ENCODE assay signal across 1 cellular context in the genomic region with DNA sequence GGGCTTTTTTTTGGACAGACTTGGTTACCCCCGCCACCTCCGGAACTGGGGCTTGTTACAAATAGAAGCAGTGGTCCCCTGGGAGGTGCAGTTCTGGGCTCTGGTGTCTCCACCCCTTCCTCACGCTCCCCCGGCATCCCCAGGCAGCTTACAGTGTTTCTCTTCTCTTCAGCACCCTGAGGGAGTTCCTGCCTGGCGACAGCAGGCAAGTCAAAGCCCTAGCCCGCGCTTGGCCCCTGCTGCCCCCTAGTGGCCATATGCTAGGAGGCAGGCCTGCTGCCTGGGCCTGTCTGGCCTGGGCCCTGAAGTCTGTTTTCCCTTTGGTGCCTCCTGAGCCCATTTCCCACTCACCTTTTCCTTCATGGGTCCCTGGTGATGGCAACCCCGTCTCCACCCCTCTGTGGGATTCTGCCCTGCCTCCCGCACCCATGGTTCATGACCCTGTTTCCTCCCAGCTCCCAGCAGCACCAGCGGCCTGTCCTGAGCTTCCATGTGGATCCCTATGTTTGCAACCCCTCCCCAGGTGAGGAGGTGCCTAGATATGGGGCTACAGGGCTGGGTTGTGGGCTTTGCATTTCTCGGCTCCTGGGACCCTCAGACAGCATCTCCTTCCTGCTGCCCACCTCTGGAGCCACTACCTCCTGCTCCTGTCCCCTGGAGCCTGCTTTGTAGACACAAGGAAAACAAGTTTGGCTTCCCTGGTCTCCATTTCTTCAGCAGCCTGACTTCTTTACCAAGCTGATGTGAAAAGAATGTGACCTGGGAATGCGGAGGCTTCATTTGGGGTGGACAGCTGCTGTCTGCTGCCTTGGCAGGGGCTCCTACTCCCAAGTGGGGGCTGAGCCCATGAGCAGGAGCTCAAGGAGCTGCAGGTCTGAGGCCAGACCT.
TF ChIP-seq lines count a peak whose summit lies in the region.

No MANE protein-coding gene starts in this region.

TF ChIP-seq in HepG2, 621 proteins besides CTCF, POLR2A, EP300 and RAD21 (continued from another document and continues in another):
- TF ChIP-seq, protein P1, sequence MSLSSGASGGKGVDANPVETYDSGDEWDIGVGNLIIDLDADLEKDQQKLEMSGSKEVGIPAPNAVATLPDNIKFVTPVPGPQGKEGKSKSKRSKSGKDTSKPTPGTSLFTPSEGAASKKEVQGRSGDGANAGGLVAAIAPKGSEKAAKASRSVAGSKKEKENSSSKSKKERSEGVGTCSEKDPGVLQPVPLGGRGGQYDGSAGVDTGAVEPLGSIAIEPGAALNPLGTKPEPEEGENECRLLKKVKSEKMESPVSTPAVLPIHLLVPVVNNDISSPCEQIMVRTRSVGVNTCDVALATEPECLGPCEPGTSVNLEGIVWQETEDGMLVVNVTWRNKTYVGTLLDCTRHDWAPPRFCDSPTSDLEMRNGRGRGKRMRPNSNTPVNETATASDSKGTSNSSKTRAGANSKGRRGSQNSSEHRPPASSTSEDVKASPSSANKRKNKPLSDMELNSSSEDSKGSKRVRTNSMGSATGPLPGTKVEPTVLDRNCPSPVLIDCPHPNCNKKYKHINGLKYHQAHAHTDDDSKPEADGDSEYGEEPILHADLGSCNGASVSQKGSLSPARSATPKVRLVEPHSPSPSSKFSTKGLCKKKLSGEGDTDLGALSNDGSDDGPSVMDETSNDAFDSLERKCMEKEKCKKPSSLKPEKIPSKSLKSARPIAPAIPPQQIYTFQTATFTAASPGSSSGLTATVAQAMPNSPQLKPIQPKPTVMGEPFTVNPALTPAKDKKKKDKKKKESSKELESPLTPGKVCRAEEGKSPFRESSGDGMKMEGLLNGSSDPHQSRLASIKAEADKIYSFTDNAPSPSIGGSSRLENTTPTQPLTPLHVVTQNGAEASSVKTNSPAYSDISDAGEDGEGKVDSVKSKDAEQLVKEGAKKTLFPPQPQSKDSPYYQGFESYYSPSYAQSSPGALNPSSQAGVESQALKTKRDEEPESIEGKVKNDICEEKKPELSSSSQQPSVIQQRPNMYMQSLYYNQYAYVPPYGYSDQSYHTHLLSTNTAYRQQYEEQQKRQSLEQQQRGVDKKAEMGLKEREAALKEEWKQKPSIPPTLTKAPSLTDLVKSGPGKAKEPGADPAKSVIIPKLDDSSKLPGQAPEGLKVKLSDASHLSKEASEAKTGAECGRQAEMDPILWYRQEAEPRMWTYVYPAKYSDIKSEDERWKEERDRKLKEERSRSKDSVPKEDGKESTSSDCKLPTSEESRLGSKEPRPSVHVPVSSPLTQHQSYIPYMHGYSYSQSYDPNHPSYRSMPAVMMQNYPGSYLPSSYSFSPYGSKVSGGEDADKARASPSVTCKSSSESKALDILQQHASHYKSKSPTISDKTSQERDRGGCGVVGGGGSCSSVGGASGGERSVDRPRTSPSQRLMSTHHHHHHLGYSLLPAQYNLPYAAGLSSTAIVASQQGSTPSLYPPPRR (CRISPR knock-in tag; IDR thresholded peaks at IDR 0.05; ENCODE audit: borderline replicate concordance): no peak
- TF ChIP-seq ZFP82 (CRISPR knock-in tag; IDR thresholded peaks at IDR 0.05; ENCODE audit: borderline replicate concordance) (no peak), GABPA (IDR thresholded peaks at IDR 0.05; ENCODE audit: low read depth, low read length) (no peak), GABPA (CRISPR knock-in tag; IDR thresholded peaks at IDR 0.05; ENCODE audit: low read depth) (no peak), ZNF788 (CRISPR knock-in tag; IDR thresholded peaks at IDR 0.05; ENCODE audit: borderline replicate concordance) (no peak; the same call in 1 of the 2 replicates), ZNF652 (CRISPR knock-in tag; IDR thresholded peaks at IDR 0.05; ENCODE audit: borderline replicate concordance, low read depth) (no peak), RFXAP (CRISPR knock-in tag; IDR thresholded peaks at IDR 0.05; ENCODE audit: borderline replicate concordance) (no peak; the same call in 1 of the 2 replicates), PHF5A (CRISPR knock-in tag; IDR thresholded peaks at IDR 0.05; ENCODE audit: low read depth, unreplicated experiment) (no peak), NCOA5 (CRISPR knock-in tag; IDR thresholded peaks at IDR 0.05) (no peak), NONO (IDR thresholded peaks at IDR 0.05) (no peak), NONO (CRISPR knock-in tag; conservative IDR thresholded peaks at IDR 0.05) (peak; percentile 61; the same call in 1 of the 2 replicates), ZNF563 (CRISPR knock-in tag; IDR thresholded peaks at IDR 0.05) (peak; percentile 14; the same call in 1 of the 2 replicates), STAT5B (CRISPR knock-in tag; IDR thresholded peaks at IDR 0.05) (no peak), ATF7 (IDR thresholded peaks at IDR 0.05) (no peak), ATF7 (CRISPR knock-in tag; IDR thresholded peaks at IDR 0.05) (no peak), ZNF263 (CRISPR knock-in tag; IDR thresholded peaks at IDR 0.05) (no peak), PITX1 (CRISPR knock-in tag; IDR thresholded peaks at IDR 0.05) (no peak), NFYB (CRISPR knock-in tag; IDR thresholded peaks at IDR 0.05) (no peak), KDM5A (IDR thresholded peaks at IDR 0.05; ENCODE audit: borderline replicate concordance, low read length) (no peak), RXRB (CRISPR knock-in tag; IDR thresholded peaks at IDR 0.05; ENCODE audit: borderline replicate concordance) (peak; percentile 31; the same call in 1 of the 2 replicates), TAF15 (IDR thresholded peaks at IDR 0.05; ENCODE audit: low read depth, low read length, poor library complexity, severe bottlenecking) (no peak), ZNF891 (CRISPR knock-in tag; IDR thresholded peaks at IDR 0.05) (peak; percentile 60; the same call in 1 of the 2 replicates), HDAC2 (CRISPR knock-in tag; IDR thresholded peaks at IDR 0.05) (0 out of 2 replicates have a peak, but pooled peaks have one; percentile 14), ZNF136 (CRISPR knock-in tag; IDR thresholded peaks at IDR 0.05; ENCODE audit: low read depth) (no peak), ZNF329 (CRISPR knock-in tag; IDR thresholded peaks at IDR 0.05; ENCODE audit: low read depth) (no peak), ZNF484 (CRISPR knock-in tag; IDR thresholded peaks at IDR 0.05; ENCODE audit: borderline replicate concordance, low read depth) (no peak), SRY (CRISPR knock-in tag; IDR thresholded peaks at IDR 0.05) (no peak), ZNF746 (CRISPR knock-in tag; IDR thresholded peaks at IDR 0.05) (no peak; the same call in 1 of the 2 replicates), RFX3 (CRISPR knock-in tag; IDR thresholded peaks at IDR 0.05) (no peak), ZNF367 (CRISPR knock-in tag; IDR thresholded peaks at IDR 0.05; ENCODE audit: borderline replicate concordance) (no peak), ZNF10 (CRISPR knock-in tag; IDR thresholded peaks at IDR 0.05; ENCODE audit: borderline replicate concordance, low read depth) (no peak), KDM5B (CRISPR knock-in tag; IDR thresholded peaks at IDR 0.05; ENCODE audit: borderline replicate concordance) (peak; percentile 48; the same call in 1 of the 2 replicates), RORA (CRISPR knock-in tag; IDR thresholded peaks at IDR 0.05) (no peak), NAIF1 (CRISPR knock-in tag; IDR thresholded peaks at IDR 0.05; ENCODE audit: borderline replicate concordance) (no peak), GATA4 (IDR thresholded peaks at IDR 0.05; ENCODE audit: borderline replicate concordance, low read depth) (no peak), ZNF768 (CRISPR knock-in tag; IDR thresholded peaks at IDR 0.05) (peak; percentile 52; the same call in 1 of the 2 replicates), MLLT10 (CRISPR knock-in tag; IDR thresholded peaks at IDR 0.05) (no peak), AKAP8 (CRISPR knock-in tag; IDR thresholded peaks at IDR 0.05) (no peak), ZKSCAN5 (CRISPR knock-in tag; IDR thresholded peaks at IDR 0.05) (no peak), ZSCAN29 (CRISPR knock-in tag; conservative IDR thresholded peaks at IDR 0.05) (no peak), GPN1 (CRISPR knock-in tag; IDR thresholded peaks at IDR 0.05; ENCODE audit: borderline replicate concordance) (no peak), GATAD1 (CRISPR knock-in tag; IDR thresholded peaks at IDR 0.05) (no peak), ETV5 (CRISPR knock-in tag; IDR thresholded peaks at IDR 0.05; ENCODE audit: borderline replicate concordance) (peak; percentile 31; the same call in 1 of the 2 replicates), ZSCAN31 (CRISPR knock-in tag; IDR thresholded peaks at IDR 0.05; ENCODE audit: low read depth) (peak; percentile 83), IKZF4 (CRISPR knock-in tag; IDR thresholded peaks at IDR 0.05; ENCODE audit: borderline replicate concordance, low read depth, not compliant biosample characterization) (no peak), ZNF790 (CRISPR knock-in tag; IDR thresholded peaks at IDR 0.05; ENCODE audit: borderline replicate concordance) (no peak), ZNF607 (CRISPR knock-in tag; IDR thresholded peaks at IDR 0.05; ENCODE audit: borderline replicate concordance) (no peak)
- TF ChIP-seq, protein P2, sequence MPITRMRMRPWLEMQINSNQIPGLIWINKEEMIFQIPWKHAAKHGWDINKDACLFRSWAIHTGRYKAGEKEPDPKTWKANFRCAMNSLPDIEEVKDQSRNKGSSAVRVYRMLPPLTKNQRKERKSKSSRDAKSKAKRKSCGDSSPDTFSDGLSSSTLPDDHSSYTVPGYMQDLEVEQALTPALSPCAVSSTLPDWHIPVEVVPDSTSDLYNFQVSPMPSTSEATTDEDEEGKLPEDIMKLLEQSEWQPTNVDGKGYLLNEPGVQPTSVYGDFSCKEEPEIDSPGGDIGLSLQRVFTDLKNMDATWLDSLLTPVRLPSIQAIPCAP (CRISPR knock-in tag; IDR thresholded peaks at IDR 0.05; ENCODE audit: low read depth): no peak
- TF ChIP-seq, protein P3, sequence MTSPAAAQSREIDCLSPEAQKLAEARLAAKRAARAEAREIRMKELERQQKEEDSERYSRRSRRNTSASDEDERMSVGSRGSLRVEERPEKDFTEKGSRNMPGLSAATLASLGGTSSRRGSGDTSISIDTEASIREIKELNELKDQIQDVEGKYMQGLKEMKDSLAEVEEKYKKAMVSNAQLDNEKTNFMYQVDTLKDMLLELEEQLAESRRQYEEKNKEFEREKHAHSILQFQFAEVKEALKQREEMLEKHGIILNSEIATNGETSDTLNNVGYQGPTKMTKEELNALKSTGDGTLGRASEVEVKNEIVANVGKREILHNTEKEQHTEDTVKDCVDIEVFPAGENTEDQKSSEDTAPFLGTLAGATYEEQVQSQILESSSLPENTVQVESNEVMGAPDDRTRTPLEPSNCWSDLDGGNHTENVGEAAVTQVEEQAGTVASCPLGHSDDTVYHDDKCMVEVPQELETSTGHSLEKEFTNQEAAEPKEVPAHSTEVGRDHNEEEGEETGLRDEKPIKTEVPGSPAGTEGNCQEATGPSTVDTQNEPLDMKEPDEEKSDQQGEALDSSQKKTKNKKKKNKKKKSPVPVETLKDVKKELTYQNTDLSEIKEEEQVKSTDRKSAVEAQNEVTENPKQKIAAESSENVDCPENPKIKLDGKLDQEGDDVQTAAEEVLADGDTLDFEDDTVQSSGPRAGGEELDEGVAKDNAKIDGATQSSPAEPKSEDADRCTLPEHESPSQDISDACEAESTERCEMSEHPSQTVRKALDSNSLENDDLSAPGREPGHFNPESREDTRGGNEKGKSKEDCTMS (CRISPR knock-in tag; conservative IDR thresholded peaks at IDR 0.05): no peak
- TF ChIP-seq, protein P4, sequence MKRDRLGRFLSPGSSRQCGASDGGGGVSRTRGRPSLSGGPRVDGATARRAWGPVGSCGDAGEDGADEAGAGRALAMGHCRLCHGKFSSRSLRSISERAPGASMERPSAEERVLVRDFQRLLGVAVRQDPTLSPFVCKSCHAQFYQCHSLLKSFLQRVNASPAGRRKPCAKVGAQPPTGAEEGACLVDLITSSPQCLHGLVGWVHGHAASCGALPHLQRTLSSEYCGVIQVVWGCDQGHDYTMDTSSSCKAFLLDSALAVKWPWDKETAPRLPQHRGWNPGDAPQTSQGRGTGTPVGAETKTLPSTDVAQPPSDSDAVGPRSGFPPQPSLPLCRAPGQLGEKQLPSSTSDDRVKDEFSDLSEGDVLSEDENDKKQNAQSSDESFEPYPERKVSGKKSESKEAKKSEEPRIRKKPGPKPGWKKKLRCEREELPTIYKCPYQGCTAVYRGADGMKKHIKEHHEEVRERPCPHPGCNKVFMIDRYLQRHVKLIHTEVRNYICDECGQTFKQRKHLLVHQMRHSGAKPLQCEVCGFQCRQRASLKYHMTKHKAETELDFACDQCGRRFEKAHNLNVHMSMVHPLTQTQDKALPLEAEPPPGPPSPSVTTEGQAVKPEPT (CRISPR knock-in tag; IDR thresholded peaks at IDR 0.05; ENCODE audit: low read depth): no peak
- TF ChIP-seq, protein P5, sequence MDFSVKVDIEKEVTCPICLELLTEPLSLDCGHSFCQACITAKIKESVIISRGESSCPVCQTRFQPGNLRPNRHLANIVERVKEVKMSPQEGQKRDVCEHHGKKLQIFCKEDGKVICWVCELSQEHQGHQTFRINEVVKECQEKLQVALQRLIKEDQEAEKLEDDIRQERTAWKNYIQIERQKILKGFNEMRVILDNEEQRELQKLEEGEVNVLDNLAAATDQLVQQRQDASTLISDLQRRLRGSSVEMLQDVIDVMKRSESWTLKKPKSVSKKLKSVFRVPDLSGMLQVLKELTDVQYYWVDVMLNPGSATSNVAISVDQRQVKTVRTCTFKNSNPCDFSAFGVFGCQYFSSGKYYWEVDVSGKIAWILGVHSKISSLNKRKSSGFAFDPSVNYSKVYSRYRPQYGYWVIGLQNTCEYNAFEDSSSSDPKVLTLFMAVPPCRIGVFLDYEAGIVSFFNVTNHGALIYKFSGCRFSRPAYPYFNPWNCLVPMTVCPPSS (IDR thresholded peaks at IDR 0.05): no peak
- TF ChIP-seq, protein P6, sequence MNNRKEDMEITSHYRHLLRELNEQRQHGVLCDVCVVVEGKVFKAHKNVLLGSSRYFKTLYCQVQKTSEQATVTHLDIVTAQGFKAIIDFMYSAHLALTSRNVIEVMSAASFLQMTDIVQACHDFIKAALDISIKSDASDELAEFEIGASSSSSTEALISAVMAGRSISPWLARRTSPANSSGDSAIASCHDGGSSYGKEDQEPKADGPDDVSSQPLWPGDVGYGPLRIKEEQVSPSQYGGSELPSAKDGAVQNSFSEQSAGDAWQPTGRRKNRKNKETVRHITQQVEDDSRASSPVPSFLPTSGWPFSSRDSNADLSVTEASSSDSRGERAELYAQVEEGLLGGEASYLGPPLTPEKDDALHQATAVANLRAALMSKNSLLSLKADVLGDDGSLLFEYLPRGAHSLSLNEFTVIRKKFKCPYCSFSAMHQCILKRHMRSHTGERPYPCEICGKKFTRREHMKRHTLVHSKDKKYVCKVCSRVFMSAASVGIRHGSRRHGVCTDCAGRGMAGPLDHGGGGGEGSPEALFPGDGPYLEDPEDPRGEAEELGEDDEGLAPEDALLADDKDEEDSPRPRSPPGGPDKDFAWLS (CRISPR knock-in tag; IDR thresholded peaks at IDR 0.05; ENCODE audit: borderline replicate concordance): no peak
- TF ChIP-seq, protein P7, sequence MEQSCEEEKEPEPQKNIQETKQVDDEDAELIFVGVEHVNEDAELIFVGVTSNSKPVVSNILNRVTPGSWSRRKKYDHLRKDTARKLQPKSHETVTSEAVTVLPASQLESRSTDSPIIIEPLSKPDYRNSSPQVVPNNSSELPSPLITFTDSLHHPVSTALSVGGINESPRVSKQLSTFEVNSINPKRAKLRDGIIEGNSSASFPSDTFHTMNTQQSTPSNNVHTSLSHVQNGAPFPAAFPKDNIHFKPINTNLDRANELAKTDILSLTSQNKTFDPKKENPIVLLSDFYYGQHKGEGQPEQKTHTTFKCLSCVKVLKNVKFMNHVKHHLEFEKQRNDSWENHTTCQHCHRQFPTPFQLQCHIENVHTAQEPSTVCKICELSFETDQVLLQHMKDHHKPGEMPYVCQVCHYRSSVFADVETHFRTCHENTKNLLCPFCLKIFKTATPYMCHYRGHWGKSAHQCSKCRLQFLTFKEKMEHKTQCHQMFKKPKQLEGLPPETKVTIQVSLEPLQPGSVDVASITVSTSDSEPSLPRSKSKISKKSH (CRISPR knock-in tag; IDR thresholded peaks at IDR 0.05; ENCODE audit: borderline replicate concordance): no peak
